In the genomic region with DNA sequence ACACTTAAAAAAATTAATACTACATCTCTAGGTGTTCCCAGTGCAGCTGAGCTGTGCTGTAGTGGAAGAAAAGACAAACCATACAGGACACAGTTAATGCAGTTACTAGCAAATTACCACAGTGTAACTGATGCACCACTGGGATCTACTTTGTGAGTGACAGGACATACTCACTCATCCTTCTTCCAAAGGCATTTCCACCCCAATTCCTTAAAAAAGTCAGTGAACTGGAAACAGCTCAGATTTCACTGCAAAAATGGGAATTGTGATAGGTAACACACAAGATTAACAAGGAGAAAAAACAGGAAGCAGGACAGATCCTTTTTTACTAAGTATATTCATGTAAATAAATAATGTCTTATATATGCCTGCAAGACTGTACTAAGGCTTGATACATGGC, we compare ENCODE assay signal across 15 cellular contexts.
DNase-seq lines count a peak whose midpoint lies in the region; ATAC-seq and TF ChIP-seq lines count a peak whose summit lies in the region.
"Had no signal": no experiment of that assay in that cellular context is flagged by ENCODE, and none has a peak within 500 bp of the region (broad histone marks: within the 10 kb centered on the region; RNA-seq: fewer than 3 reads in every experiment).

No MANE protein-coding gene starts in this region.

- peaks cover 27% of the 10 kb centered on the region for H3K4me1 Mint-ChIP-seq in nephron
- H3K4me1 Mint-ChIP-seq: H9 had no signal

- peak overlapping the region in 2 of 3 experiments; percentile 65 to 76 for H3K27ac Mint-ChIP-seq in nephron
- H3K27ac Mint-ChIP-seq: CD4-positive, alpha-beta T cell; H9 had no signal

- no peaks in the 10 kb centered on the region for H3K9me3 ChIP-seq in cardiac muscle cell (ENCODE audit: low read depth)
- H3K9me3 ChIP-seq: A549, Caco-2 had no signal

- H3K4me3 Mint-ChIP-seq in nephron, result no peak overlapping the region
- H3K4me3 Mint-ChIP-seq: CD4-positive, alpha-beta T cell; H9 had no signal

- H3K9me3 Mint-ChIP-seq in nephron, result peaks cover 8% of the 10 kb centered on the region
- H3K9me3 Mint-ChIP-seq: CD4-positive, alpha-beta T cell; H9 had no signal

- no peaks in the 10 kb centered on the region for H3K36me3 Mint-ChIP-seq in nephron (ENCODE audit: low read depth)

- DNase-seq in cardiac muscle cell (ENCODE audit: low read depth in 1 of 2, low spot score in 1 of 2), result no peak
- DNase-seq in Right ventricle myocardium superior, result no peak
- DNase-seq in retina, result peak; percentile 36
- no peak for DNase-seq in GM10266 (ENCODE audit: extremely low spot score)
- no peak for DNase-seq in LoVo (ENCODE audit: low spot score)
- DNase-seq in substantia nigra (lab: John Stamatoyannopoulos, UW), result no peak
- DNase-seq: AML-193; CD4-positive, alpha-beta T cell; H9 had no signal

- peaks cover 22% of the 10 kb centered on the region for H3K4me1 ChIP-seq in cardiac muscle cell (ENCODE audit: low read depth)
- H3K4me1 ChIP-seq: A549 had no signal

- no peaks in the 10 kb centered on the region for H3K27me3 ChIP-seq in cardiac muscle cell

- H3K4me3 ChIP-seq in cardiac muscle cell, result no peak overlapping the region
- H3K4me3 ChIP-seq: A549 had no signal

- no peak for ATAC-seq in Right ventricle myocardium superior (ENCODE audit: poor library complexity)
- ATAC-seq: A549 had no signal

- H3K27me3 Mint-ChIP-seq in nephron (ENCODE audit: low read depth), result no peaks in the 10 kb centered on the region
- H3K27me3 Mint-ChIP-seq: CD4-positive, alpha-beta T cell had no signal

- TF ChIP-seq CTCF in cardiac muscle cell (IDR thresholded peaks at IDR 0.05; ENCODE audit: low read depth, low read length), result no peak
- no peak for TF ChIP-seq CTCF in nephron (IDR thresholded peaks at IDR 0.05; ENCODE audit: unreplicated experiment in 3 of 3)
- no peak for TF ChIP-seq CTCF in GM10266 (IDR thresholded peaks at IDR 0.05; ENCODE audit: control insufficient read depth, insufficient read depth, low read depth, missing control alignments)

- no peaks in the 10 kb centered on the region for H3K36me3 ChIP-seq in cardiac muscle cell

- intact Hi-C loops in Right ventricle myocardium superior (cut with DNase I), result no loop called here

- H3K27ac ChIP-seq in cardiac muscle cell (peak overlapping the region; percentile 74), substantia nigra (ENCODE audit: low read depth, low read length, poor library complexity, severe bottlenecking) (no peak overlapping the region)
- H3K27ac ChIP-seq: 22Rv1, A549, C4-2B, HL-60 had no signal
